8 cellular contexts compared by ENCODE assay signal in genomic region chr3:161372321-161373260, GRCh38. TPM values are rescaled to one million over a fixed set of nuclear protein-coding genes. Genes with fewer than 3 reads are reported as not detected.
DNase-seq lines count a peak whose midpoint lies in the region; ATAC-seq and TF ChIP-seq lines count a peak whose summit lies in the region.

No MANE protein-coding gene starts in this region.

- H3K9me3 Mint-ChIP-seq in activated T-helper 2 cell treated with anti-CD3 and anti-CD28 coated beads, Interferon-gamma antibody, Interleukin-2, Interleukin-4, amounts not matched to agents 10 μg/mL and 5 μg/mL and 100 μg/mL, durations not matched to agents 14 hours and 24 hours and 36 hours, result no peaks in the 10 kb centered on the region
- no peaks in the 10 kb centered on the region for H3K9me3 Mint-ChIP-seq in natural killer cell treated with Interleukin-12 subunit alpha and Interleukin-12 subunit beta and Interleukin-15 and Interleukin-18, amount 100 ng/mL, for 72 hours

- peak overlapping the region; percentile 40 for H3K4me3 Mint-ChIP-seq in activated T-helper 2 cell treated with anti-CD3 and anti-CD28 coated beads, Interferon-gamma antibody, Interleukin-2, Interleukin-4, amounts not matched to agents 10 μg/mL and 5 μg/mL and 100 μg/mL, durations not matched to agents 14 hours and 24 hours and 36 hours (ENCODE audit: low read depth)
- H3K4me3 Mint-ChIP-seq in natural killer cell treated with Interleukin-12 subunit alpha and Interleukin-12 subunit beta and Interleukin-15 and Interleukin-18, amount 100 ng/mL, for 72 hours, result peak overlapping the region; percentile 73

- intact Hi-C loops in activated T-helper 2 cell treated with anti-CD3 and anti-CD28 coated beads, Interferon-gamma antibody, Interleukin-2, Interleukin-4, amounts not matched to agents 10 μg/mL and 5 μg/mL and 100 μg/mL, durations not matched to agents 14 hours and 24 hours and 36 hours (cut with micrococcal nuclease), result no loop called here

- no peak for TF ChIP-seq CTCF in foreskin fibroblast (IDR thresholded peaks at IDR 0.05; ENCODE audit: low read depth, low read length)

- H3K4me3 ChIP-seq in foreskin fibroblast (ENCODE audit: low read depth in 1 of 2, low read length in 2 of 2), result peak overlapping the region; percentile 44 to 60

- no peaks in the 10 kb centered on the region for H3K36me3 Mint-ChIP-seq in activated T-helper 2 cell treated with anti-CD3 and anti-CD28 coated beads, Interferon-gamma antibody, Interleukin-2, Interleukin-4, amounts not matched to agents 10 μg/mL and 5 μg/mL and 100 μg/mL, durations not matched to agents 14 hours and 24 hours and 36 hours (ENCODE audit: low read depth)
- no peaks in the 10 kb centered on the region for H3K36me3 Mint-ChIP-seq in natural killer cell treated with Interleukin-12 subunit alpha and Interleukin-12 subunit beta and Interleukin-15 and Interleukin-18, amount 100 ng/mL, for 72 hours

- peaks cover 5% of the 10 kb centered on the region for H3K4me1 Mint-ChIP-seq in activated T-helper 2 cell treated with anti-CD3 and anti-CD28 coated beads, Interferon-gamma antibody, Interleukin-2, Interleukin-4, amounts not matched to agents 10 μg/mL and 5 μg/mL and 100 μg/mL, durations not matched to agents 14 hours and 24 hours and 36 hours (ENCODE audit: low read depth)
- peaks cover 8 to 18% of the 10 kb centered on the region in 2 donors for H3K4me1 Mint-ChIP-seq in natural killer cell treated with Interleukin-12 subunit alpha and Interleukin-12 subunit beta and Interleukin-15 and Interleukin-18, amount 100 ng/mL, for 72 hours (ENCODE audit: low read depth in 2 of 2)

- peak; percentile 51 for ATAC-seq in HG02642 (IDR thresholded peaks at IDR 0.05; ENCODE audit: poor library complexity, unreplicated experiment)
- peak; percentile 65 to 70 for ATAC-seq in natural killer cell treated with Interleukin-12 subunit alpha and Interleukin-12 subunit beta and Interleukin-15 and Interleukin-18, amount 100 ng/mL, for 72 hours

- DNase-seq in NCI-H446 (lab: John Stamatoyannopoulos, UW), result peak; percentile 27 to 31
- no peak for DNase-seq in NCI-H446 treated with DMSO at 0.1 percent for 48 hours (lab: John Stamatoyannopoulos, UW)
- DNase-seq in NCI-H2107 treated with DMSO at 0.1 percent for 48 hours (lab: John Stamatoyannopoulos, UW; ENCODE audit: unreplicated experiment), result peak; percentile 91
- DNase-seq in activated T-helper 2 cell treated with anti-CD3 and anti-CD28 coated beads, Interferon-gamma antibody, Interleukin-2, Interleukin-4, amounts not matched to agents 10 μg/mL and 5 μg/mL and 100 μg/mL, durations not matched to agents 14 hours and 24 hours and 36 hours (ENCODE audit: low spot score), result no peak
- peak; percentile 32 to 69 for DNase-seq in foreskin fibroblast
- no peak for DNase-seq in natural killer cell treated with Interleukin-12 subunit alpha and Interleukin-12 subunit beta and Interleukin-15 and Interleukin-18, amount 100 ng/mL, for 72 hours (ENCODE audit: low spot score)
- no peak for DNase-seq in NK-92 (lab: John Stamatoyannopoulos, UW; ENCODE audit: unreplicated experiment)

- H3K27me3 Mint-ChIP-seq in activated T-helper 2 cell treated with anti-CD3 and anti-CD28 coated beads, Interferon-gamma antibody, Interleukin-2, Interleukin-4, amounts not matched to agents 10 μg/mL and 5 μg/mL and 100 μg/mL, durations not matched to agents 14 hours and 24 hours and 36 hours (ENCODE audit: low read depth), result peaks cover 67% of the 10 kb centered on the region
- H3K27me3 Mint-ChIP-seq in natural killer cell treated with Interleukin-12 subunit alpha and Interleukin-12 subunit beta and Interleukin-15 and Interleukin-18, amount 100 ng/mL, for 72 hours, result peaks cover 40 to 73% of the 10 kb centered on the region in 2 donors

- H3K27ac Mint-ChIP-seq in activated T-helper 2 cell treated with anti-CD3 and anti-CD28 coated beads, Interferon-gamma antibody, Interleukin-2, Interleukin-4, amounts not matched to agents 10 μg/mL and 5 μg/mL and 100 μg/mL, durations not matched to agents 14 hours and 24 hours and 36 hours, result no peak overlapping the region
- H3K27ac Mint-ChIP-seq in natural killer cell treated with Interleukin-12 subunit alpha and Interleukin-12 subunit beta and Interleukin-15 and Interleukin-18, amount 100 ng/mL, for 72 hours, result no peak overlapping the region

RNA-seq across cellular contexts. Expression of gene SPTSSB, which starts 1.3 kb away (rescaled TPM):
- total RNA-seq in activated T-helper 2 cell treated with anti-CD3 and anti-CD28 coated beads, Interferon-gamma antibody, Interleukin-2, Interleukin-4, amounts not matched to agents 10 μg/mL and 5 μg/mL and 100 μg/mL, durations not matched to agents 14 hours and 24 hours and 36 hours, result not detected in 2 replicates
- total RNA-seq in natural killer cell treated with Interleukin-12 subunit alpha and Interleukin-12 subunit beta and Interleukin-15 and Interleukin-18, amount 100 ng/mL, for 72 hours, result not detected

Comparison
In these comparisons a context has a peak if more than half of its experiments do, and no peak if none do; other contexts are left out.
1. DNase-seq: peak in NCI-H446 (2 of 2), NCI-H2107 treated with DMSO at 0.1 percent for 48 hours (single experiment) and foreskin fibroblast (2 of 2); none in NCI-H446 treated with DMSO at 0.1 percent for 48 hours (single experiment), activated T-helper 2 cell treated with anti-CD3 and anti-CD28 coated beads, Interferon-gamma antibody, Interleukin-2, Interleukin-4, amounts not matched to agents 10 μg/mL and 5 μg/mL and 100 μg/mL, durations not matched to agents 14 hours and 24 hours and 36 hours (single experiment), natural killer cell treated with Interleukin-12 subunit alpha and Interleukin-12 subunit beta and Interleukin-15 and Interleukin-18, amount 100 ng/mL, for 72 hours (single experiment) and NK-92 (single experiment).